In the genomic region with DNA sequence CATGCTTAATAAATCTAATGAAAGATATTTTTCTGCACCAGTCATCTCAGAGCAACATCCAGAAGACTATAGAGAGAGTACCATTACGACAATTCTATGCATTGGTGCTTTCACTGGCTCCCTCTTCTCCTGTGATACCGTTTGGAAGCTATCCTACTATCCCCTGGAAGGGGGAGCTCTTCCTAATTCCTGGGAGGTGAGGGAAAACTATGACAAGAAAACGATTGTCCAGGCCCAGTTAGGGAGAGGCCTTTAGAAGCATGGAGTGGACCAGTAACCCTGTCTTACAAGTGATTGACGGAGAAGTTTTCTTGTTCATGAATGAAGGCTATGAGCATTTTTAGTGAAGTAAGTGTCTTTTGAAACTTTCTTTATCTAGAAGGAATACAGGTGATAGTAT, we compare ENCODE assay signal across 2 cellular contexts.
A peak's percentile ranks its signal among the peaks of the same experiment; 100 is the strongest.
TF ChIP-seq lines count a peak whose summit lies in the region.

No MANE protein-coding gene starts in this region.

TF ChIP-seq in H1, 55 proteins besides CTCF, POLR2A, EP300 and RAD21:
- no peak for TF ChIP-seq NANOG (IDR thresholded peaks at IDR 0.05; ENCODE audit: insufficient read depth, low read depth, low read length, poor library complexity, severe bottlenecking)
- 0 out of 2 replicates have a peak, but pooled peaks have one; percentile 11 for TF ChIP-seq TEAD4 (IDR thresholded peaks at IDR 0.05; ENCODE audit: low read depth, low read length)

TF ChIP-seq in neural cell, 6 proteins besides CTCF, POLR2A, EP300 and RAD21 (continued from another document):
- TF ChIP-seq, protein P1, sequence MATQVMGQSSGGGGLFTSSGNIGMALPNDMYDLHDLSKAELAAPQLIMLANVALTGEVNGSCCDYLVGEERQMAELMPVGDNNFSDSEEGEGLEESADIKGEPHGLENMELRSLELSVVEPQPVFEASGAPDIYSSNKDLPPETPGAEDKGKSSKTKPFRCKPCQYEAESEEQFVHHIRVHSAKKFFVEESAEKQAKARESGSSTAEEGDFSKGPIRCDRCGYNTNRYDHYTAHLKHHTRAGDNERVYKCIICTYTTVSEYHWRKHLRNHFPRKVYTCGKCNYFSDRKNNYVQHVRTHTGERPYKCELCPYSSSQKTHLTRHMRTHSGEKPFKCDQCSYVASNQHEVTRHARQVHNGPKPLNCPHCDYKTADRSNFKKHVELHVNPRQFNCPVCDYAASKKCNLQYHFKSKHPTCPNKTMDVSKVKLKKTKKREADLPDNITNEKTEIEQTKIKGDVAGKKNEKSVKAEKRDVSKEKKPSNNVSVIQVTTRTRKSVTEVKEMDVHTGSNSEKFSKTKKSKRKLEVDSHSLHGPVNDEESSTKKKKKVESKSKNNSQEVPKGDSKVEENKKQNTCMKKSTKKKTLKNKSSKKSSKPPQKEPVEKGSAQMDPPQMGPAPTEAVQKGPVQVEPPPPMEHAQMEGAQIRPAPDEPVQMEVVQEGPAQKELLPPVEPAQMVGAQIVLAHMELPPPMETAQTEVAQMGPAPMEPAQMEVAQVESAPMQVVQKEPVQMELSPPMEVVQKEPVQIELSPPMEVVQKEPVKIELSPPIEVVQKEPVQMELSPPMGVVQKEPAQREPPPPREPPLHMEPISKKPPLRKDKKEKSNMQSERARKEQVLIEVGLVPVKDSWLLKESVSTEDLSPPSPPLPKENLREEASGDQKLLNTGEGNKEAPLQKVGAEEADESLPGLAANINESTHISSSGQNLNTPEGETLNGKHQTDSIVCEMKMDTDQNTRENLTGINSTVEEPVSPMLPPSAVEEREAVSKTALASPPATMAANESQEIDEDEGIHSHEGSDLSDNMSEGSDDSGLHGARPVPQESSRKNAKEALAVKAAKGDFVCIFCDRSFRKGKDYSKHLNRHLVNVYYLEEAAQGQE (IDR thresholded peaks at IDR 0.05; ENCODE audit: borderline replicate concordance) = no peak
- no peak for TF ChIP-seq MXI1 (conservative IDR thresholded peaks at IDR 0.05; ENCODE audit: poor library complexity, severe bottlenecking)
- TF ChIP-seq SMC3 (conservative IDR thresholded peaks at IDR 0.05; ENCODE audit: poor library complexity) = no peak
- TF ChIP-seq POLR2AphosphoS5 (IDR thresholded peaks at IDR 0.05) = no peak
